14 cellular contexts compared by ENCODE assay signal in the genomic region with DNA sequence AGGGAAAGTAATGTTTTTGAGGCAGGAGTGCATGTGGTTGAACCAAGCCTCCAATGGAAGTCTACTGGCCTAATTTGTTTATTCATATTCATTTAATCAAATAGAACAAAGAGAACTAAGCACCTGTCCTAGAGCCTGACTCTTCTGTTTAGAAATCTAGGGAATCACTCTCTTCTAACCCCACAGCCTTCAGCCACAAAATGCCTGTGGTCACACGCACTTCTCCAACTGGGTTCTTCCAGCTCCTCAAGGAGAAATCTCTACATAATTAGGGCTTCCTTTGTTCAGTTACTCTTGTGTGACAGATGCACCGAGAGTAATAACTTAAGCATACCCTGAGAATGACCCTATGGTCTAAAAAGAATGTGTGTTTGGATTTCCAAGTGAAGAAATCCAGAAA.
DNase-seq lines count a peak whose midpoint lies in the region; ATAC-seq and TF ChIP-seq lines count a peak whose summit lies in the region.
"Had no signal": no experiment of that assay in that cellular context is flagged by ENCODE, and none has a peak within 500 bp of the region (broad histone marks: within the 10 kb centered on the region; RNA-seq: fewer than 3 reads in every experiment).

No MANE protein-coding gene starts in this region.

- no peak for TF ChIP-seq CTCF in activated CD8-positive, alpha-beta T cell treated with anti-CD3 and anti-CD28 coated beads for 36 hours (IDR thresholded peaks at IDR 0.05)
- TF ChIP-seq CTCF in gastroesophageal sphincter (IDR thresholded peaks at IDR 0.05) (no peak), suprapubic skin (IDR thresholded peaks at IDR 0.05) (no peak), H9 (conservative IDR thresholded peaks at IDR 0.05) (no peak)

- H3K79me1 ChIP-seq in H9 (ENCODE audit: insufficient read depth, low read depth, low read length, poor library complexity, severe bottlenecking): no peaks in the 10 kb centered on the region

- H2BK20ac ChIP-seq in H9 (ENCODE audit: low read depth, low read length, poor library complexity, severe bottlenecking): no peak overlapping the region

- H3K9ac ChIP-seq in H9 (ENCODE audit: extremely low read depth, insufficient read length, low read length): no peak overlapping the region

- no peak for DNase-seq in activated CD8-positive, alpha-beta T cell treated with anti-CD3 and anti-CD28 coated beads for 36 hours
- no peak for DNase-seq in activated CD8-positive, alpha-beta T cell treated with anti-CD3 and anti-CD28 coated beads, Interleukin-2, amount 10 ng/mL, durations not matched to agents 7 days and 5 days
- DNase-seq in activated T-helper 1 cell treated with anti-CD3 and anti-CD28 coated beads, Interleukin-12 subunit alpha, Interleukin-12 subunit beta, Interleukin-2, Interleukin-4 antibody, amounts not matched to agents 30 ng/mL and 10 ng/mL and 1 ng/mL, durations not matched to agents 14 hours and 24 hours and 36 hours (ENCODE audit: low spot score): no peak
- DNase-seq in suprapubic skin (ENCODE audit: low spot score in 2 of 2): no peak
- no peak for DNase-seq in H9
- DNase-seq in NOMO-1 (lab: John Stamatoyannopoulos, UW; ENCODE audit: unreplicated experiment in 2 of 2): no peak
- DNase-seq: activated CD4-positive, CD25-positive, alpha-beta regulatory T cell; caudate nucleus; NCI-H1436 treated with DMSO at 0.1 percent for 48 hours; right cardiac atrium had no signal

- H3K9me3 ChIP-seq in gastroesophageal sphincter (peaks cover 0 to 14% (median 0%) of the 10 kb centered on the region in 3 donors), suprapubic skin (no peaks in the 10 kb centered on the region), H9 (ENCODE audit: control insufficient read depth, low read depth, low read length) (no peaks in the 10 kb centered on the region)

- no peak overlapping the region for H3T11ph ChIP-seq in H9 (ENCODE audit: low read length)

- no peaks in the 10 kb centered on the region for H3K23me2 ChIP-seq in H9 (ENCODE audit: insufficient read length, low read depth, low read length, poor library complexity, severe bottlenecking)

- peaks cover 9% of the 10 kb centered on the region for H3K27me3 Mint-ChIP-seq in activated CD8-positive, alpha-beta T cell treated with anti-CD3 and anti-CD28 coated beads for 36 hours
- no peaks in the 10 kb centered on the region for H3K27me3 Mint-ChIP-seq in activated CD8-positive, alpha-beta T cell treated with anti-CD3 and anti-CD28 coated beads, Interleukin-2, amount 10 ng/mL, durations not matched to agents 7 days and 5 days (ENCODE audit: low read depth)
- peaks cover 2% of the 10 kb centered on the region for H3K27me3 Mint-ChIP-seq in activated T-helper 1 cell treated with anti-CD3 and anti-CD28 coated beads, Interleukin-12 subunit alpha, Interleukin-12 subunit beta, Interleukin-2, Interleukin-4 antibody, amounts not matched to agents 30 ng/mL and 10 ng/mL and 1 ng/mL, durations not matched to agents 14 hours and 24 hours and 36 hours (ENCODE audit: insufficient read depth)
- H3K27me3 Mint-ChIP-seq in H9 (ENCODE audit: low read depth): no peaks in the 10 kb centered on the region

- H3K36me3 ChIP-seq in gastroesophageal sphincter (no peaks in the 10 kb centered on the region), suprapubic skin (no peaks in the 10 kb centered on the region)
- H3K36me3 ChIP-seq: SJSA1, thoracic aorta had no signal

- POLR2A ChIA-PET in activated CD8-positive, alpha-beta T cell treated with anti-CD3 and anti-CD28 coated beads for 36 hours (lab: Charles Lee): interaction anchor here (0.8 to 3.5 kb wide), 5 partner anchors 24 to 138 kb away, joined by 3 to 20 read pairs (median 9); a partner anchor contains a TSS
- POLR2A ChIA-PET in activated CD8-positive, alpha-beta T cell treated with anti-CD3 and anti-CD28 coated beads, Interleukin-2, amount 10 ng/mL, durations not matched to agents 7 days and 5 days (lab: Charles Lee): interaction anchor here (0.7 kb wide), 1 partner anchor 575 kb away, joined by 3 read pairs; no protein-coding TSS in a partner anchor

- no peak overlapping the region for H2BK15ac ChIP-seq in H9 (ENCODE audit: low read depth, low read length)

- H2BK5ac ChIP-seq in H9 (ENCODE audit: insufficient read length, low read length): no peak overlapping the region

- H4K5ac ChIP-seq in H9 (ENCODE audit: insufficient read length, low read depth, low read length): no peak overlapping the region

- no peak overlapping the region for H3K4ac ChIP-seq in H9 (ENCODE audit: low read depth, low read length)

- intact Hi-C loops in activated CD8-positive, alpha-beta T cell treated with anti-CD3 and anti-CD28 coated beads for 36 hours (cut with micrococcal nuclease): no loop called here
- intact Hi-C loops in activated T-helper 1 cell treated with anti-CD3 and anti-CD28 coated beads, Interleukin-12 subunit alpha, Interleukin-12 subunit beta, Interleukin-2, Interleukin-4 antibody, amounts not matched to agents 30 ng/mL and 10 ng/mL and 1 ng/mL, durations not matched to agents 14 hours and 24 hours and 36 hours (cut with micrococcal nuclease): loop anchor here (1.0 kb wide), 1 partner anchor 12 kb away; no protein-coding TSS in a partner anchor

- H2BK12ac ChIP-seq in H9 (ENCODE audit: insufficient read length, low read depth, low read length): no peak overlapping the region

- TF ChIP-seq POLR2A in gastroesophageal sphincter (IDR thresholded peaks at IDR 0.05) (no peak), suprapubic skin (IDR thresholded peaks at IDR 0.05) (no peak)

- H4K8ac ChIP-seq in H9 (replicated peaks; ENCODE audit: insufficient read length, low read depth, low read length): no peak overlapping the region

- CTCF ChIA-PET in activated CD8-positive, alpha-beta T cell treated with anti-CD3 and anti-CD28 coated beads for 36 hours (lab: Charles Lee): no interaction called here
- CTCF ChIA-PET in activated CD8-positive, alpha-beta T cell treated with anti-CD3 and anti-CD28 coated beads, Interleukin-2, amount 10 ng/mL, durations not matched to agents 7 days and 5 days (lab: Charles Lee): no interaction called here

- no peak overlapping the region for H3K4me3 Mint-ChIP-seq in activated CD8-positive, alpha-beta T cell treated with anti-CD3 and anti-CD28 coated beads for 36 hours
- no peak overlapping the region for H3K4me3 Mint-ChIP-seq in activated CD8-positive, alpha-beta T cell treated with anti-CD3 and anti-CD28 coated beads, Interleukin-2, amount 10 ng/mL, durations not matched to agents 7 days and 5 days
- H3K4me3 Mint-ChIP-seq in activated T-helper 1 cell treated with anti-CD3 and anti-CD28 coated beads, Interleukin-12 subunit alpha, Interleukin-12 subunit beta, Interleukin-2, Interleukin-4 antibody, amounts not matched to agents 30 ng/mL and 10 ng/mL and 1 ng/mL, durations not matched to agents 14 hours and 24 hours and 36 hours: peak overlapping the region; percentile 26
- H3K4me3 Mint-ChIP-seq in H9: no peak overlapping the region

- H3K27me3 ChIP-seq in gastroesophageal sphincter (no peaks in the 10 kb centered on the region), suprapubic skin (no peaks in the 10 kb centered on the region), H9 (ENCODE audit: insufficient read depth, low read length) (no peaks in the 10 kb centered on the region)
- H3K27me3 ChIP-seq: SJSA1 had no signal

- 56 to 81% methylated on average over 2 of the region's 2 CpGs for WGBS in gastroesophageal sphincter (ENCODE audit: low coverage in 1 of 2), 2 donors
- WGBS in suprapubic skin: 74% methylated on average over 2 of the region's 2 CpGs
- WGBS in H9 (ENCODE audit: extremely low coverage, insufficient read length, low lambda C conversion rate): no CpG with 5 or more reads among the region's 2 CpGs

- no peak overlapping the region for H3K23ac ChIP-seq in H9 (ENCODE audit: insufficient read length, low read depth, low read length)

- no peak overlapping the region for H3K56ac ChIP-seq in H9 (ENCODE audit: insufficient read length, low read depth, low read length)

- peak overlapping the region; percentile 91 for H3K27ac Mint-ChIP-seq in activated CD8-positive, alpha-beta T cell treated with anti-CD3 and anti-CD28 coated beads for 36 hours
- no peak overlapping the region for H3K27ac Mint-ChIP-seq in activated CD8-positive, alpha-beta T cell treated with anti-CD3 and anti-CD28 coated beads, Interleukin-2, amount 10 ng/mL, durations not matched to agents 7 days and 5 days
- peak overlapping the region; percentile 73 for H3K27ac Mint-ChIP-seq in activated T-helper 1 cell treated with anti-CD3 and anti-CD28 coated beads, Interleukin-12 subunit alpha, Interleukin-12 subunit beta, Interleukin-2, Interleukin-4 antibody, amounts not matched to agents 30 ng/mL and 10 ng/mL and 1 ng/mL, durations not matched to agents 14 hours and 24 hours and 36 hours
- H3K27ac Mint-ChIP-seq in H9: no peak overlapping the region

- H4K91ac ChIP-seq in H9 (ENCODE audit: insufficient read length, low read depth, low read length): no peak overlapping the region

- no peaks in the 10 kb centered on the region for H4K20me1 ChIP-seq in H9 (ENCODE audit: control insufficient read depth, insufficient read depth, insufficient read length)

- peaks cover 27% of the 10 kb centered on the region for H3K9me3 Mint-ChIP-seq in activated CD8-positive, alpha-beta T cell treated with anti-CD3 and anti-CD28 coated beads for 36 hours
- H3K9me3 Mint-ChIP-seq in activated CD8-positive, alpha-beta T cell treated with anti-CD3 and anti-CD28 coated beads, Interleukin-2, amount 10 ng/mL, durations not matched to agents 7 days and 5 days (ENCODE audit: insufficient read depth): peaks cover 12% of the 10 kb centered on the region
- H3K9me3 Mint-ChIP-seq in activated T-helper 1 cell treated with anti-CD3 and anti-CD28 coated beads, Interleukin-12 subunit alpha, Interleukin-12 subunit beta, Interleukin-2, Interleukin-4 antibody, amounts not matched to agents 30 ng/mL and 10 ng/mL and 1 ng/mL, durations not matched to agents 14 hours and 24 hours and 36 hours: peaks cover 28% of the 10 kb centered on the region
- peaks cover 0 to 7% of the 10 kb centered on the region in 2 experiments; a peak in 1 of 5 replicates for H3K9me3 Mint-ChIP-seq in H9

- H3K4me3 ChIP-seq in gastroesophageal sphincter: no peak overlapping the region
- H3K4me3 ChIP-seq in suprapubic skin: no peak overlapping the region
- H3K4me3 ChIP-seq: SJSA1, thoracic aorta had no signal

- peaks cover 25% of the 10 kb centered on the region for H3K36me3 Mint-ChIP-seq in activated CD8-positive, alpha-beta T cell treated with anti-CD3 and anti-CD28 coated beads for 36 hours (ENCODE audit: low read depth)
- H3K36me3 Mint-ChIP-seq in activated CD8-positive, alpha-beta T cell treated with anti-CD3 and anti-CD28 coated beads, Interleukin-2, amount 10 ng/mL, durations not matched to agents 7 days and 5 days (ENCODE audit: low read depth): no peaks in the 10 kb centered on the region
- peaks cover 7% of the 10 kb centered on the region for H3K36me3 Mint-ChIP-seq in activated T-helper 1 cell treated with anti-CD3 and anti-CD28 coated beads, Interleukin-12 subunit alpha, Interleukin-12 subunit beta, Interleukin-2, Interleukin-4 antibody, amounts not matched to agents 30 ng/mL and 10 ng/mL and 1 ng/mL, durations not matched to agents 14 hours and 24 hours and 36 hours (ENCODE audit: low read depth)
- no peaks in the 10 kb centered on the region for H3K36me3 Mint-ChIP-seq in H9 (ENCODE audit: insufficient read depth in 1 of 3, low read depth in 3 of 3)

- no peak for ATAC-seq in activated CD8-positive, alpha-beta T cell treated with anti-CD3 and anti-CD28 coated beads for 36 hours
- no peak for ATAC-seq in activated CD8-positive, alpha-beta T cell treated with anti-CD3 and anti-CD28 coated beads, Interleukin-2, amount 10 ng/mL, durations not matched to agents 7 days and 5 days
- no peak for ATAC-seq in gastroesophageal sphincter
- no peak for ATAC-seq in HG03378 (IDR thresholded peaks at IDR 0.05; ENCODE audit: unreplicated experiment)

- TF ChIP-seq EP300 in gastroesophageal sphincter (IDR thresholded peaks at IDR 0.05) (no peak), suprapubic skin (IDR thresholded peaks at IDR 0.05) (no peak)

- no peak overlapping the region for H3K18ac ChIP-seq in H9 (ENCODE audit: insufficient read length, low read depth, low read length)

- H3K4me2 ChIP-seq in H9 (ENCODE audit: insufficient read depth, insufficient read length, low read length): no peak overlapping the region

- H3K27ac ChIP-seq in gastroesophageal sphincter (peak overlapping the region; percentile 24 to 63 (median 34)), suprapubic skin (peak overlapping the region; percentile 43), H9 (ENCODE audit: insufficient read length, low read depth, low read length) (no peak overlapping the region)
- H3K27ac ChIP-seq: SJSA1, thoracic aorta had no signal

- H3K79me2 ChIP-seq in H9 (ENCODE audit: insufficient read depth, low read length): no peaks in the 10 kb centered on the region

- H3K4me1 ChIP-seq in gastroesophageal sphincter (peaks cover 4 to 43% (median 15%) of the 10 kb centered on the region in 3 donors), suprapubic skin (peaks cover 46% of the 10 kb centered on the region), H9 (ENCODE audit: insufficient read depth, low read length) (no peaks in the 10 kb centered on the region)

- H3K4me1 Mint-ChIP-seq in activated CD8-positive, alpha-beta T cell treated with anti-CD3 and anti-CD28 coated beads for 36 hours (ENCODE audit: low read depth): peaks cover 59% of the 10 kb centered on the region
- H3K4me1 Mint-ChIP-seq in activated CD8-positive, alpha-beta T cell treated with anti-CD3 and anti-CD28 coated beads, Interleukin-2, amount 10 ng/mL, durations not matched to agents 7 days and 5 days (ENCODE audit: low read depth): no peaks in the 10 kb centered on the region
- H3K4me1 Mint-ChIP-seq in activated T-helper 1 cell treated with anti-CD3 and anti-CD28 coated beads, Interleukin-12 subunit alpha, Interleukin-12 subunit beta, Interleukin-2, Interleukin-4 antibody, amounts not matched to agents 30 ng/mL and 10 ng/mL and 1 ng/mL, durations not matched to agents 14 hours and 24 hours and 36 hours (ENCODE audit: low read depth): peaks cover 59% of the 10 kb centered on the region
- H3K4me1 Mint-ChIP-seq in H9: peaks cover 3 to 11% of the 10 kb centered on the region in 2 experiments; a peak in 2 of 4 replicates

- H3K14ac ChIP-seq in H9 (ENCODE audit: insufficient read depth, low read length): no peak overlapping the region

- H2BK120ac ChIP-seq in H9 (ENCODE audit: low read depth, low read length, poor library complexity, severe bottlenecking): no peak overlapping the region

- H2AFZ ChIP-seq in H9 (ENCODE audit: low read length): no peak overlapping the region

- H2AK5ac ChIP-seq in H9 (ENCODE audit: insufficient read length, low read length): no peak overlapping the region

Comparison
In these comparisons a context has a peak if more than half of its experiments do, and no peak if none do; other contexts are left out.
1. H3K27ac Mint-ChIP-seq: peak in activated CD8-positive, alpha-beta T cell treated with anti-CD3 and anti-CD28 coated beads for 36 hours (single experiment) and activated T-helper 1 cell treated with anti-CD3 and anti-CD28 coated beads, Interleukin-12 subunit alpha, Interleukin-12 subunit beta, Interleukin-2, Interleukin-4 antibody, amounts not matched to agents 30 ng/mL and 10 ng/mL and 1 ng/mL, durations not matched to agents 14 hours and 24 hours and 36 hours (single experiment); none in activated CD8-positive, alpha-beta T cell treated with anti-CD3 and anti-CD28 coated beads, Interleukin-2, amount 10 ng/mL, durations not matched to agents 7 days and 5 days (single experiment) and H9 (0 of 3).